In the genomic region with DNA sequence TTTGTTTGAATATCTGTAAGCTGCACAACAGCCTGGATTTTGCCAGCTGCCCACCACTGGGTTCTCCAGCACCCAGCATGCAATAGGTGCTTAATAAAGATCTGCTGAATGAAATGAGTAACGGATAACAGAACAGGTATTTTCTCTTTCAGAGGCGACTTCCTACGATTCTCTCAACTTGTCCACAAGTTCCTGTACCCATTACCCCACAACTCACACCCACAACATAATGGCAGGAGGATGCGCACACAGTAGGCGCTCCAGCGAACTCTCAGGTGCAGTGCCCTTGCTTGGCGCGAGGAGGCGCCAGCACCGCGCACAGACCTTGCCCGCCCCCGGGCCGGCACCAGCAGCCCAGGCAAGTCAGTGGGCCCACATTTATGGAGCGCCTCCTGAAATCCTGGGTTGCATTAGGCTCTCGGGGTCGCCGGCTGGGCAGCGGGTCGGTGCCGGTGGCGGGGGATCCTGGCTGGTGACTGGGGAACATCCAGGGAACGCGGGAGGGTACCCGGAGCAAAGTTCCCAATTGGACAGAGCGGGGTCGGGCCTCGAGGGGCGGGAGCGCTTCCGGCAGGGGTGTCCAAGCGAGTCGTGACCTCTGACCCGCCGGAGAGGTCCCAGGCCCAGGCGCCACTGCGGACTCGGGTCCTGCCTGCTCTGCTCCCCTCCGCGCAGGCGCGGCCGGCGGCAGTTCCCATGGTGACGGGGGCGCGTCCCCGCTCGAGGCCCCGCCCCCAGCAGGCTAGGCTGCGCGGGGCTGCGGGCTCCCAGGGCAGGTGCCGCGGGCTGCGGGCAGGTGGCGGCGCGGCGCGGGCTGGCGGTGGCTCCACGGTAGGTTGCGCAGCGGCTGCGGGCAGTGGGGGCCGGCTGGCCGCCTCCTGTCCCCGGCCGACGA, we compare ENCODE assay signal across 1 cellular context.
A peak's percentile ranks its signal among the peaks of the same experiment; 100 is the strongest.
TF ChIP-seq lines count a peak whose summit lies in the region.

TSS of gene KIAA1671 (plus strand) at position 775 of the 895 bp plus-strand sequence. CDS start 75,284 bp downstream, outside the sequence.

TF ChIP-seq in HepG2, 621 proteins besides CTCF, POLR2A, EP300 and RAD21 (continued from another document and continues in another):
- TF ChIP-seq ZBTB40 (IDR thresholded peaks at IDR 0.05) (no peak), ZBTB40 (CRISPR knock-in tag; IDR thresholded peaks at IDR 0.05) (no peak), ETV6 (CRISPR knock-in tag; conservative IDR thresholded peaks at IDR 0.05) (no peak), ZNF12 (CRISPR knock-in tag; IDR thresholded peaks at IDR 0.05) (no peak), MLLT10 (CRISPR knock-in tag; IDR thresholded peaks at IDR 0.05) (no peak), RORA (CRISPR knock-in tag; IDR thresholded peaks at IDR 0.05) (no peak), MYNN (CRISPR knock-in tag; IDR thresholded peaks at IDR 0.05; ENCODE audit: low read depth) (no peak), ZNF260 (CRISPR knock-in tag; IDR thresholded peaks at IDR 0.05; ENCODE audit: borderline replicate concordance, low read depth) (no peak), ZNF792 (CRISPR knock-in tag; IDR thresholded peaks at IDR 0.05) (peak; percentile 25; the same call in 1 of the 2 replicates), SKI (IDR thresholded peaks at IDR 0.05; ENCODE audit: partially characterized antibody) (peak; percentile 22), POLR2AphosphoS2 (IDR thresholded peaks at IDR 0.05; ENCODE audit: low read depth, low read length) (no peak), ZNF776 (CRISPR knock-in tag; IDR thresholded peaks at IDR 0.05) (0 out of 2 replicates have a peak, but pooled peaks have one; percentile 17), FOXA3 (CRISPR knock-in tag; IDR thresholded peaks at IDR 0.05) (no peak), RXRA (CRISPR knock-in tag; IDR thresholded peaks at IDR 0.05) (peak; percentile 75; the same call in 1 of the 2 replicates), ZNF670 (CRISPR knock-in tag; IDR thresholded peaks at IDR 0.05; ENCODE audit: borderline replicate concordance) (no peak), ZNF331 (CRISPR knock-in tag; IDR thresholded peaks at IDR 0.05) (no peak), ZNF30 (CRISPR knock-in tag; IDR thresholded peaks at IDR 0.05) (no peak), NFIB (CRISPR knock-in tag; IDR thresholded peaks at IDR 0.05; ENCODE audit: borderline replicate concordance) (no peak), TBX3 (IDR thresholded peaks at IDR 0.05; ENCODE audit: borderline replicate concordance) (peak; percentile 35; the same call in 1 of the 2 replicates), REL (CRISPR knock-in tag; conservative IDR thresholded peaks at IDR 0.05) (no peak), GABPB1 (CRISPR knock-in tag; IDR thresholded peaks at IDR 0.05) (peak; percentile 92), ZNF383 (CRISPR knock-in tag; IDR thresholded peaks at IDR 0.05; ENCODE audit: borderline replicate concordance) (no peak), GPN1 (CRISPR knock-in tag; IDR thresholded peaks at IDR 0.05; ENCODE audit: borderline replicate concordance) (no peak), U2AF2 (IDR thresholded peaks at IDR 0.05; ENCODE audit: low read depth, low read length) (no peak), ZIK1 (CRISPR knock-in tag; IDR thresholded peaks at IDR 0.05; ENCODE audit: borderline replicate concordance, low read depth) (peak; percentile 60; the same call in 1 of the 2 replicates), ZNF770 (CRISPR knock-in tag; IDR thresholded peaks at IDR 0.05) (peak; percentile 52; the same call in 1 of the 2 replicates), ZNF749 (CRISPR knock-in tag; IDR thresholded peaks at IDR 0.05; ENCODE audit: borderline replicate concordance) (peak; percentile 39), ZBTB38 (CRISPR knock-in tag; IDR thresholded peaks at IDR 0.05) (0 out of 2 replicates have a peak, but pooled peaks have one; percentile 64), MAZ (IDR thresholded peaks at IDR 0.05; ENCODE audit: borderline replicate concordance, low read depth, low read length) (peak; percentile 36; the same call in 1 of the 2 replicates), MAZ (CRISPR knock-in tag; IDR thresholded peaks at IDR 0.05; ENCODE audit: low read depth) (peak; percentile 86), ZNF737 (CRISPR knock-in tag; IDR thresholded peaks at IDR 0.05; ENCODE audit: borderline replicate concordance) (no peak), PCBP2 (optimal IDR thresholded peaks at IDR 0.05; ENCODE audit: low read depth, low read length, poor library complexity, severe bottlenecking) (no peak), ZFP36L1 (CRISPR knock-in tag; IDR thresholded peaks at IDR 0.05) (no peak), ZNF598 (CRISPR knock-in tag; IDR thresholded peaks at IDR 0.05; ENCODE audit: borderline replicate concordance) (peak; percentile 71; the same call in 1 of the 2 replicates)
- TF ChIP-seq, protein P1, sequence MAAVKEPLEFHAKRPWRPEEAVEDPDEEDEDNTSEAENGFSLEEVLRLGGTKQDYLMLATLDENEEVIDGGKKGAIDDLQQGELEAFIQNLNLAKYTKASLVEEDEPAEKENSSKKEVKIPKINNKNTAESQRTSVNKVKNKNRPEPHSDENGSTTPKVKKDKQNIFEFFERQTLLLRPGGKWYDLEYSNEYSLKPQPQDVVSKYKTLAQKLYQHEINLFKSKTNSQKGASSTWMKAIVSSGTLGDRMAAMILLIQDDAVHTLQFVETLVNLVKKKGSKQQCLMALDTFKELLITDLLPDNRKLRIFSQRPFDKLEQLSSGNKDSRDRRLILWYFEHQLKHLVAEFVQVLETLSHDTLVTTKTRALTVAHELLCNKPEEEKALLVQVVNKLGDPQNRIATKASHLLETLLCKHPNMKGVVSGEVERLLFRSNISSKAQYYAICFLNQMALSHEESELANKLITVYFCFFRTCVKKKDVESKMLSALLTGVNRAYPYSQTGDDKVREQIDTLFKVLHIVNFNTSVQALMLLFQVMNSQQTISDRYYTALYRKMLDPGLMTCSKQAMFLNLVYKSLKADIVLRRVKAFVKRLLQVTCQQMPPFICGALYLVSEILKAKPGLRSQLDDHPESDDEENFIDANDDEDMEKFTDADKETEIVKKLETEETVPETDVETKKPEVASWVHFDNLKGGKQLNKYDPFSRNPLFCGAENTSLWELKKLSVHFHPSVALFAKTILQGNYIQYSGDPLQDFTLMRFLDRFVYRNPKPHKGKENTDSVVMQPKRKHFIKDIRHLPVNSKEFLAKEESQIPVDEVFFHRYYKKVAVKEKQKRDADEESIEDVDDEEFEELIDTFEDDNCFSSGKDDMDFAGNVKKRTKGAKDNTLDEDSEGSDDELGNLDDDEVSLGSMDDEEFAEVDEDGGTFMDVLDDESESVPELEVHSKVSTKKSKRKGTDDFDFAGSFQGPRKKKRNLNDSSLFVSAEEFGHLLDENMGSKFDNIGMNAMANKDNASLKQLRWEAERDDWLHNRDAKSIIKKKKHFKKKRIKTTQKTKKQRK (IDR thresholded peaks at IDR 0.05; ENCODE audit: low read length), result no peak
- TF ChIP-seq, protein P2, sequence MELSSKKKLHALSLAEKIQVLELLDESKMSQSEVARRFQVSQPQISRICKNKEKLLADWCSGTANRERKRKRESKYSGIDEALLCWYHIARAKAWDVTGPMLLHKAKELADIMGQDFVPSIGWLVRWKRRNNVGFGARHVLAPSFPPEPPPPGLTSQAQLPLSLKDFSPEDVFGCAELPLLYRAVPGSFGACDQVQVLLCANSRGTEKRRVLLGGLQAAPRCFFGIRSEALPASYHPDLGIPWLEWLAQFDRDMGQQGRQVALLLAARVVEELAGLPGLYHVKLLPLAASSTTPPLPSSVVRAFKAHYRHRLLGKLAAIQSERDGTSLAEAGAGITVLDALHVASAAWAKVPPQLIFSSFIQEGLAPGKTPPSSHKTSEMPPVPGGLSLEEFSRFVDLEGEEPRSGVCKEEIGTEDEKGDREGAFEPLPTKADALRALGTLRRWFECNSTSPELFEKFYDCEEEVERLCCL (CRISPR knock-in tag; IDR thresholded peaks at IDR 0.05; ENCODE audit: borderline replicate concordance), result 0 out of 2 replicates have a peak, but pooled peaks have one; percentile 53
- TF ChIP-seq, protein P3, sequence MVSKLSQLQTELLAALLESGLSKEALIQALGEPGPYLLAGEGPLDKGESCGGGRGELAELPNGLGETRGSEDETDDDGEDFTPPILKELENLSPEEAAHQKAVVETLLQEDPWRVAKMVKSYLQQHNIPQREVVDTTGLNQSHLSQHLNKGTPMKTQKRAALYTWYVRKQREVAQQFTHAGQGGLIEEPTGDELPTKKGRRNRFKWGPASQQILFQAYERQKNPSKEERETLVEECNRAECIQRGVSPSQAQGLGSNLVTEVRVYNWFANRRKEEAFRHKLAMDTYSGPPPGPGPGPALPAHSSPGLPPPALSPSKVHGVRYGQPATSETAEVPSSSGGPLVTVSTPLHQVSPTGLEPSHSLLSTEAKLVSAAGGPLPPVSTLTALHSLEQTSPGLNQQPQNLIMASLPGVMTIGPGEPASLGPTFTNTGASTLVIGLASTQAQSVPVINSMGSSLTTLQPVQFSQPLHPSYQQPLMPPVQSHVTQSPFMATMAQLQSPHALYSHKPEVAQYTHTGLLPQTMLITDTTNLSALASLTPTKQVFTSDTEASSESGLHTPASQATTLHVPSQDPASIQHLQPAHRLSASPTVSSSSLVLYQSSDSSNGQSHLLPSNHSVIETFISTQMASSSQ (IDR thresholded peaks at IDR 0.05; ENCODE audit: low read depth), result no peak
- TF ChIP-seq, protein P3 (CRISPR knock-in tag; IDR thresholded peaks at IDR 0.05; ENCODE audit: borderline replicate concordance), result 0 out of 2 replicates have a peak, but pooled peaks have one; percentile 21
